9 cellular contexts compared by ENCODE assay signal in genomic region chr18:54149078-54149697, GRCh38.
DNase-seq lines count a peak whose midpoint lies in the region; ATAC-seq, FAIRE-seq and TF ChIP-seq lines count a peak whose summit lies in the region.
"Had no signal": no experiment of that assay in that cellular context is flagged by ENCODE, and none has a peak within 500 bp of the region (broad histone marks: within the 10 kb centered on the region; RNA-seq: fewer than 3 reads in every experiment).

No MANE protein-coding gene starts in this region.

- H3K4me3 ChIP-seq in left lung = no peak overlapping the region
- H3K4me3 ChIP-seq in subcutaneous abdominal adipose tissue (ENCODE audit: low read depth in 1 of 5, low read length in 5 of 5) = no peak overlapping the region
- H3K4me3 ChIP-seq: psoas muscle had no signal

- peaks cover 0 to 22% of the 10 kb centered on the region in 2 donors for H3K36me3 ChIP-seq in left lung
- H3K36me3 ChIP-seq in subcutaneous abdominal adipose tissue (ENCODE audit: control insufficient read depth in 5 of 5, insufficient read depth in 5 of 5, low read length in 5 of 5) = peaks cover 18 to 28% (median 20%) of the 10 kb centered on the region in 5 donors

- DNase-seq in EL = peak; percentile 94
- DNase-seq in HTR-8/SVneo (ENCODE audit: insufficient read length, low spot score) = peak; percentile 48
- DNase-seq in activated naive CD4-positive, alpha-beta T cell treated with anti-CD3 and anti-CD28 coated beads, Interleukin-2, amount 50 U/mL, for 72 hours (ENCODE audit: low spot score in 2 of 2) = peak in 1 of 2 donors; percentile 41
- DNase-seq in left lung = peak in 1 of 2 donors; percentile 44
- no peak for DNase-seq in SIG-M5 (lab: John Stamatoyannopoulos, UW)
- DNase-seq in midbrain (lab: John Stamatoyannopoulos, UW) = no peak

- peak overlapping the region; percentile 96 to 97 for H3K27ac Mint-ChIP-seq in activated naive CD4-positive, alpha-beta T cell treated with anti-CD3 and anti-CD28 coated beads, Interleukin-2, amount 50 U/mL, for 72 hours

- H3K27me3 ChIP-seq in left lung (no peaks in the 10 kb centered on the region), subcutaneous abdominal adipose tissue (ENCODE audit: control insufficient read depth in 5 of 5, insufficient read depth in 4 of 5, low read length in 5 of 5) (no peaks in the 10 kb centered on the region)

- peaks cover 0 to 47% of the 10 kb centered on the region in 2 donors for H3K36me3 Mint-ChIP-seq in activated naive CD4-positive, alpha-beta T cell treated with anti-CD3 and anti-CD28 coated beads, Interleukin-2, amount 50 U/mL, for 72 hours

- TF ChIP-seq CTCF in left lung (IDR thresholded peaks at IDR 0.05) = no peak

- ATAC-seq in GM21526 (IDR thresholded peaks at IDR 0.05; ENCODE audit: low FRiP score, unreplicated experiment) (peak; percentile 45), left lung (peak; percentile 91)
- peak; percentile 84 to 90 for ATAC-seq in activated naive CD4-positive, alpha-beta T cell treated with anti-CD3 and anti-CD28 coated beads, Interleukin-2, amount 50 U/mL, for 72 hours

- no peaks in the 10 kb centered on the region for H3K9me3 Mint-ChIP-seq in activated naive CD4-positive, alpha-beta T cell treated with anti-CD3 and anti-CD28 coated beads, Interleukin-2, amount 50 U/mL, for 72 hours

- intact Hi-C loops in left lung (cut with DNase I) = no loop called here

- H3K9ac ChIP-seq in subcutaneous abdominal adipose tissue (ENCODE audit: low read length in 5 of 5) = peak overlapping the region in 1 of 5 donors; percentile 6

- no peak for FAIRE-seq in HTR-8/SVneo (lab: Jason Lieb, UNC)

- H3K9me3 ChIP-seq in left lung (no peaks in the 10 kb centered on the region), subcutaneous abdominal adipose tissue (ENCODE audit: control insufficient read depth in 5 of 5, low read length in 5 of 5) (no peaks in the 10 kb centered on the region)
- H3K9me3 ChIP-seq: psoas muscle had no signal

- H3K4me1 ChIP-seq in left lung = peaks cover 0 to 15% of the 10 kb centered on the region in 2 donors
- H3K4me1 ChIP-seq in subcutaneous abdominal adipose tissue (ENCODE audit: control insufficient read depth in 5 of 5, insufficient read depth in 5 of 5, low read length in 5 of 5) = no peaks in the 10 kb centered on the region
- H3K4me1 ChIP-seq: psoas muscle had no signal

- H3K27ac ChIP-seq in left lung (peak overlapping the region; percentile 50 to 72), subcutaneous abdominal adipose tissue (ENCODE audit: low read depth, low read length) (peak overlapping the region; percentile 17)
- H3K27ac ChIP-seq: psoas muscle had no signal

Comparison
In these comparisons a context has a peak if more than half of its experiments do, and no peak if none do; other contexts are left out.
1. DNase-seq: peak in EL (single experiment) and HTR-8/SVneo (single experiment); none in SIG-M5 (single experiment) and midbrain (single experiment).
2. Peak in every context shown above with its lines, with median percentiles within 50 percentile points of each other: ATAC-seq.